18 cellular contexts compared by ENCODE assay signal in genomic region chr22:38487946-38488345, GRCh38. TPM values are rescaled to one million over a fixed set of nuclear protein-coding genes. Genes with fewer than 3 reads are reported as not detected.
DNase-seq lines count a peak whose midpoint lies in the region; ATAC-seq, FAIRE-seq and TF ChIP-seq lines count a peak whose summit lies in the region.
"Had no signal": no experiment of that assay in that cellular context is flagged by ENCODE, and none has a peak within 500 bp of the region (broad histone marks: within the 10 kb centered on the region; RNA-seq: fewer than 3 reads in every experiment).

No MANE protein-coding gene starts in this region.

- 0 out of 2 replicates have a peak overlapping the region, but pooled peaks have one; percentile 38 for H3K27ac Mint-ChIP-seq in GM23338
- H3K27ac Mint-ChIP-seq: memory B cell had no signal

- H4K20me1 ChIP-seq in GM23338 (replicated peaks; ENCODE audit: insufficient read depth) = peaks cover 20% of the 10 kb centered on the region
- H4K20me1 ChIP-seq in K562 (replicated peaks; ENCODE audit: control insufficient read depth, insufficient read depth, low read length) = no peaks in the 10 kb centered on the region

- H3K9me1 ChIP-seq in K562 (ENCODE audit: control insufficient read depth, insufficient read depth, low read length) = peaks cover 3% of the 10 kb centered on the region

- peaks cover 67% of the 10 kb centered on the region for H3K36me3 Mint-ChIP-seq in activated T-cell treated with anti-CD3 and anti-CD28 coated beads, Interleukin-2, amount 50 U/mL, for 4 hours (ENCODE audit: insufficient read depth)
- peaks cover 97% of the 10 kb centered on the region for H3K36me3 Mint-ChIP-seq in GM23338 (ENCODE audit: low read depth)

- CTCF ChIA-PET in K562 (lab: Yijun Ruan, JAX; ENCODE audit: low intra/inter-chr PET ratio) = no interaction called here

- H3K9ac ChIP-seq in K562 (ENCODE audit: insufficient read depth in 1 of 2, low read depth in 2 of 2, low read length in 2 of 2) = no peak overlapping the region

- H3K36me3 ChIP-seq in GM23338 (ENCODE audit: insufficient read depth) (peaks cover 88% of the 10 kb centered on the region), K562 (ENCODE audit: control insufficient read depth, insufficient read depth, low read length) (peaks cover 94% of the 10 kb centered on the region), adrenal gland (replicated peaks in 1 of 2) (peaks cover 0 to 100% of the 10 kb centered on the region in 2 donors)

- no peaks in the 10 kb centered on the region for H3K9me2 ChIP-seq in GM23338 (ENCODE audit: insufficient read depth)

- whole genome bisulfite sequencing in K562 (ENCODE audit: insufficient coverage, low coverage, missing lambda C conversion rate) = 93% methylated on average over 6 of the region's 6 CpGs
- WGBS in adrenal gland, 4 donors = 79 to 84% (median 81%) methylated on average over 6 of the region's 6 CpGs

- no peak overlapping the region for H3K4me3 ChIP-seq in GM23338
- H3K4me3 ChIP-seq in K562 = no peak overlapping the region
- H3K4me3 ChIP-seq in adrenal gland = no peak overlapping the region

- ATAC-seq in activated T-cell treated with anti-CD3 and anti-CD28 coated beads, Interleukin-2, amount 50 U/mL, for 4 hours = peak; percentile 73
- ATAC-seq in GM23338 = no peak
- ATAC-seq in K562 = no peak
- no peak for ATAC-seq in omental fat pad (ENCODE audit: low FRiP score)
- ATAC-seq: Panc1, right cardiac atrium, SK-N-SH treated with all-trans-retinoic acid at 6 μM for 48 hours had no signal

- POLR2A ChIA-PET in K562 (lab: Yijun Ruan, JAX) = interaction anchor here (1.0 to 2.9 kb wide), 5 partner anchors 9 to 14 kb away, joined by 3 to 15 read pairs (median 6); no protein-coding TSS in a partner anchor

- H3K4me2 ChIP-seq in GM23338 = no peak overlapping the region
- no peak overlapping the region for H3K4me2 ChIP-seq in K562 (ENCODE audit: insufficient read depth, low read length)

- H3K4me1 ChIP-seq in GM23338 (ENCODE audit: insufficient read depth) (peaks cover 12% of the 10 kb centered on the region), K562 (replicated peaks in 1 of 2; ENCODE audit: control insufficient read depth in 2 of 2, insufficient read depth in 2 of 2, low read length in 2 of 2) (no peaks in the 10 kb centered on the region), adrenal gland (replicated peaks in 1 of 2) (peaks cover 0 to 25% of the 10 kb centered on the region in 2 donors)

- H3K4me3 Mint-ChIP-seq in activated T-cell treated with anti-CD3 and anti-CD28 coated beads, Interleukin-2, amount 50 U/mL, for 4 hours = no peak overlapping the region
- no peak overlapping the region for H3K4me3 Mint-ChIP-seq in GM23338
- H3K4me3 Mint-ChIP-seq: memory B cell had no signal

- H3K27me3 Mint-ChIP-seq in activated T-cell treated with anti-CD3 and anti-CD28 coated beads, Interleukin-2, amount 50 U/mL, for 4 hours (ENCODE audit: low read depth) = no peaks in the 10 kb centered on the region
- H3K27me3 Mint-ChIP-seq in GM23338 (ENCODE audit: insufficient read depth, low read depth, poor library complexity) = peaks cover 7% of the 10 kb centered on the region
- H3K27me3 Mint-ChIP-seq: memory B cell had no signal

- no peak for TF ChIP-seq RAD21 in K562 (CRISPR knock-in tag; conservative IDR thresholded peaks at IDR 0.05 in 1 of 2, IDR thresholded peaks at IDR 0.05 in 1 of 2)

- BruUV-seq in K562 (replicated peaks; lab: Mats Ljungman, UMichigan) = no TSS peak

- no peaks in the 10 kb centered on the region for H3K27me3 ChIP-seq in GM23338 (ENCODE audit: insufficient read depth)
- no peaks in the 10 kb centered on the region for H3K27me3 ChIP-seq in K562 (ENCODE audit: control insufficient read depth in 2 of 2, insufficient read depth in 2 of 2, low read length in 2 of 2)
- H3K27me3 ChIP-seq in adrenal gland = no peaks in the 10 kb centered on the region

- no peak for DNase-seq in activated T-cell treated with anti-CD3 and anti-CD28 coated beads, Interleukin-2, amount 50 U/mL, for 4 hours
- no peak for DNase-seq in activated T-cell treated with anti-CD3 and anti-CD28 coated beads, Interleukin-2, amount 50 U/mL, for 48 hours
- no peak for DNase-seq in GM23338 (ENCODE audit: low spot score)
- DNase-seq in K562 (ENCODE audit: extremely low read depth in 1 of 4, low spot score in 3 of 4) = no peak
- peak; percentile 39 for DNase-seq in putamen (ENCODE audit: low spot score)
- no peak for DNase-seq in omental fat pad (ENCODE audit: low spot score)
- no peak for DNase-seq in adrenal gland
- no peak for DNase-seq in RCC 7860 (ENCODE audit: low spot score)
- DNase-seq: effector CD8-positive, alpha-beta T cell; islet precursor cell; NCI-H1436 treated with DMSO at 0.1 percent for 48 hours; right cardiac atrium had no signal

- no peaks in the 10 kb centered on the region for H3K9me3 ChIP-seq in K562 (replicated peaks; ENCODE audit: control insufficient read depth, insufficient read depth, low read depth, low read length)
- H3K9me3 ChIP-seq in adrenal gland (replicated peaks in 1 of 3) = no peaks in the 10 kb centered on the region

- peak; percentile 9; the same call in 1 of the 2 replicates for TF ChIP-seq POLR2A in K562 (conservative IDR thresholded peaks at IDR 0.05)
- TF ChIP-seq POLR2A in adrenal gland (IDR thresholded peaks at IDR 0.05) = no peak

- peaks cover 24% of the 10 kb centered on the region; the same call in 1 of the 2 replicates for H3K79me2 ChIP-seq in GM23338 (replicated peaks; ENCODE audit: insufficient read depth)
- no peaks in the 10 kb centered on the region; the same call in 1 of the 3 replicates for H3K79me2 ChIP-seq in K562 (ENCODE audit: control insufficient read depth, insufficient read depth, low read length)

- H2AFZ ChIP-seq in GM23338 = no peak overlapping the region
- H2AFZ ChIP-seq in K562 (ENCODE audit: low read depth, low read length) = no peak overlapping the region

- H3F3A ChIP-seq in GM23338 (replicated peaks; ENCODE audit: low read depth) = peaks cover 49% of the 10 kb centered on the region

- FAIRE-seq in K562 (lab: Jason Lieb, UNC) = no peak
- no peak for FAIRE-seq in RCC 7860 (lab: Jason Lieb, UNC)
- FAIRE-seq: TTC549 had no signal

- peak overlapping the region; percentile 87 for H3K27ac ChIP-seq in GM23338 (ENCODE audit: low read depth)
- H3K27ac ChIP-seq in K562 (ENCODE audit: extremely low read depth, low read depth, low read length) = no peak overlapping the region
- H3K27ac ChIP-seq in adrenal gland = no peak overlapping the region

- in situ Hi-C loops in K562 (cut with MboI) = no loop called here

- H3K4me1 Mint-ChIP-seq in activated T-cell treated with anti-CD3 and anti-CD28 coated beads, Interleukin-2, amount 50 U/mL, for 4 hours (ENCODE audit: low read depth) = peaks cover 45% of the 10 kb centered on the region
- peaks cover 37% of the 10 kb centered on the region for H3K4me1 Mint-ChIP-seq in GM23338

- no peak for TF ChIP-seq EP300 in K562 (IDR thresholded peaks at IDR 0.05; ENCODE audit: low read length)

- H3K9me3 Mint-ChIP-seq in activated T-cell treated with anti-CD3 and anti-CD28 coated beads, Interleukin-2, amount 50 U/mL, for 4 hours = no peaks in the 10 kb centered on the region
- H3K9me3 Mint-ChIP-seq in GM23338 = no peaks in the 10 kb centered on the region
- H3K9me3 Mint-ChIP-seq: memory B cell had no signal

- intact Hi-C loops in K562 (cut with micrococcal nuclease) = no loop called here
- intact Hi-C loops in adrenal gland (cut with DNase I) = no loop called here

- TF ChIP-seq CTCF in GM23338 (conservative IDR thresholded peaks at IDR 0.05; ENCODE audit: low read depth in 2 of 2) (no peak), K562 (IDR thresholded peaks at IDR 0.05 in 2 of 3, conservative IDR thresholded peaks at IDR 0.05 in 1 of 3; ENCODE audit: insufficient read depth in 2 of 3, low read depth in 1 of 3, low read length in 3 of 3) (no peak), omental fat pad (IDR thresholded peaks at IDR 0.05) (no peak), adrenal gland (IDR thresholded peaks at IDR 0.05) (no peak)

RNA-seq across cellular contexts. Expression of gene DDX17, which starts 18.2 kb away (rescaled TPM):
- total RNA-seq in activated T-cell treated with anti-CD3 and anti-CD28 coated beads, Interleukin-2, amount 50 U/mL, for 4 hours = 100 to 1,000 TPM; 228 to 276 (median 251) TPM
- total RNA-seq in GM23338 (2014; rRNA removed; shearing (Covaris generic)) = 452 and 603 TPM in 2 replicates
- polyA plus RNA-seq in GM23338 (2016; fragmentation: Nextera tagmentation; extraction: Ambion mirVana) (88.0 and 91.0 TPM in 2 replicates), K562 (2011; rRNA removed) (421 and 553 TPM in 2 replicates), K562 (2014; fragmentation: Illumina TruSeq; extraction: Trizol) (160 and 185 TPM in 2 replicates), K562 (2014; fragmentation: Nextera tagmentation; extraction: Ambion mirVana) (10 to 100 TPM; 17.6 to 66.9 TPM), K562 (2014; rRNA removed) (252 and 270 TPM in 2 replicates), adrenal gland (100 to 1,000 TPM; 184 to 342 (median 203) TPM)
- 606 and 912 TPM in 2 replicates for total RNA-seq in K562 (2011; cell fraction: chromatin; rRNA removed; ENCODE audit: low replicate concordance)
- 357 and 403 TPM in 2 replicates for total RNA-seq in K562 (2011; cell fraction: nucleolus; rRNA removed)
- 494 and 663 TPM in 2 replicates for total RNA-seq in K562 (2011; cell fraction: nucleoplasm; rRNA removed)
- total RNA-seq in K562 (2014; rRNA removed) (330 and 355 TPM in 2 replicates), K562 (2014; rRNA removed; fragmentation: Illumina TruSeq; extraction: Trizol) (165 and 171 TPM in 2 replicates), K562 (2015; rRNA removed; fragmentation: Illumina TruSeq; extraction: Trizol) (182 and 189 TPM in 2 replicates), K562 (2021) (216 and 224 TPM in 2 replicates), omental fat pad (100 to 1,000 TPM; 330 to 572 (median 383) TPM), adrenal gland (100 to 1,000 TPM; 218 to 668 (median 474) TPM)
- polyA plus RNA-seq in K562 (2011; cell fraction: cytosol; rRNA removed) = 303 and 320 TPM in 2 replicates
- 1,663 and 2,084 TPM in 2 replicates for polyA plus RNA-seq in K562 (2011; cell fraction: nucleus; rRNA removed)
- polyA plus RNA-seq in K562 (2012) = 105 and 137 TPM in 2 replicates
- 387 and 408 TPM in 2 replicates for polyA minus RNA-seq in K562 (2011; rRNA and poly(A)+ RNA removed)
- 127 and 132 TPM in 2 replicates for polyA minus RNA-seq in K562 (2011; cell fraction: cytosol; rRNA and poly(A)+ RNA removed)
- 457 and 507 TPM in 2 replicates for polyA minus RNA-seq in K562 (2011; cell fraction: nucleus; rRNA and poly(A)+ RNA removed)

RNA-seq across cellular contexts. Expression of gene KDELR3, which starts 20.1 kb away (rescaled TPM):
- under 1 TPM in 2 of 3 donors, not detected in 1; 0.21 to 0.35 TPM for total RNA-seq in activated T-cell treated with anti-CD3 and anti-CD28 coated beads, Interleukin-2, amount 50 U/mL, for 4 hours
- 5.6 and 11.1 TPM in 2 replicates for total RNA-seq in GM23338 (2014; rRNA removed; shearing (Covaris generic))
- 5.7 and 7.8 TPM in 2 replicates for polyA plus RNA-seq in GM23338 (2016; fragmentation: Nextera tagmentation; extraction: Ambion mirVana)
- total RNA-seq in K562 (2011; cell fraction: chromatin; rRNA removed; ENCODE audit: low replicate concordance) = 28.0 and 28.7 TPM in 2 replicates
- total RNA-seq in K562 (2011; cell fraction: nucleolus; rRNA removed) = 33.2 and 33.5 TPM in 2 replicates
- 37.2 and 51.0 TPM in 2 replicates for total RNA-seq in K562 (2011; cell fraction: nucleoplasm; rRNA removed)
- 8.8 and 10.9 TPM in 2 replicates for total RNA-seq in K562 (2014; rRNA removed)
- 9.6 and 10.8 TPM in 2 replicates for total RNA-seq in K562 (2014; rRNA removed; fragmentation: Illumina TruSeq; extraction: Trizol)
- 7.1 and 7.4 TPM in 2 replicates for total RNA-seq in K562 (2015; rRNA removed; fragmentation: Illumina TruSeq; extraction: Trizol)
- 10.6 and 12.2 TPM in 2 replicates for total RNA-seq in K562 (2021)
- 44.8 and 49.1 TPM in 2 replicates for polyA plus RNA-seq in K562 (2011; rRNA removed)
- 32.6 and 47.4 TPM in 2 replicates for polyA plus RNA-seq in K562 (2011; cell fraction: cytosol; rRNA removed)
- polyA plus RNA-seq in K562 (2011; cell fraction: nucleus; rRNA removed) = 8.3 and 16.8 TPM in 2 replicates
- 11.4 and 20.4 TPM in 2 replicates for polyA plus RNA-seq in K562 (2012)
- polyA plus RNA-seq in K562 (2014; fragmentation: Illumina TruSeq; extraction: Trizol) = 18.7 and 23.6 TPM in 2 replicates
- 1 to 10 TPM; 7.6 to 8.5 TPM for polyA plus RNA-seq in K562 (2014; fragmentation: Nextera tagmentation; extraction: Ambion mirVana)
- 13.7 and 19.7 TPM in 2 replicates for polyA plus RNA-seq in K562 (2014; rRNA removed)
- polyA minus RNA-seq in K562 (2011; rRNA and poly(A)+ RNA removed) = 21.7 and 25.7 TPM in 2 replicates
- polyA minus RNA-seq in K562 (2011; cell fraction: cytosol; rRNA and poly(A)+ RNA removed) = 8.5 and 11.5 TPM in 2 replicates
- polyA minus RNA-seq in K562 (2011; cell fraction: nucleus; rRNA and poly(A)+ RNA removed) = 4.0 and 8.4 TPM in 2 replicates
- 10 to 100 TPM; 10.2 to 30.6 (median 15.1) TPM for total RNA-seq in omental fat pad
- 10 to 100 TPM in 3 of 8 donors, 1 to 10 TPM in 5; 5.1 to 18.0 (median 8.3) TPM for total RNA-seq in adrenal gland
- 10 to 100 TPM in 2 of 3 donors, 1 to 10 TPM in 1; 8.0 to 11.0 (median 10.2) TPM for polyA plus RNA-seq in adrenal gland

RNA-seq across cellular contexts. Expression of gene KCNJ4, which starts 32.9 kb away (rescaled TPM):
- total RNA-seq in activated T-cell treated with anti-CD3 and anti-CD28 coated beads, Interleukin-2, amount 50 U/mL, for 4 hours = not detected
- 1.3 TPM in 2 replicates for total RNA-seq in GM23338 (2014; rRNA removed; shearing (Covaris generic))
- 0.23 and 0.28 TPM in 2 replicates for polyA plus RNA-seq in GM23338 (2016; fragmentation: Nextera tagmentation; extraction: Ambion mirVana)
- 0.23 TPM in 1 of 2 replicates, not detected in the other for total RNA-seq in K562 (2011; cell fraction: chromatin; rRNA removed; ENCODE audit: low replicate concordance)
- 0.26 and 0.33 TPM in 2 replicates for total RNA-seq in K562 (2011; cell fraction: nucleolus; rRNA removed)
- not detected in 2 replicates for total RNA-seq in K562 (2011; cell fraction: nucleoplasm; rRNA removed)
- 0.09 and 0.41 TPM in 2 replicates for total RNA-seq in K562 (2014; rRNA removed)
- total RNA-seq in K562 (2014; rRNA removed; fragmentation: Illumina TruSeq; extraction: Trizol) = not detected in 2 replicates
- total RNA-seq in K562 (2015; rRNA removed; fragmentation: Illumina TruSeq; extraction: Trizol) = not detected in 2 replicates
- 0.13 and 0.55 TPM in 2 replicates for total RNA-seq in K562 (2021)
- polyA plus RNA-seq in K562 (2011; rRNA removed) = 0.07 and 0.18 TPM in 2 replicates
- 0.13 and 0.24 TPM in 2 replicates for polyA plus RNA-seq in K562 (2011; cell fraction: cytosol; rRNA removed)
- 0.10 TPM in 2 replicates for polyA plus RNA-seq in K562 (2011; cell fraction: nucleus; rRNA removed)
- 0.07 and 0.15 TPM in 2 replicates for polyA plus RNA-seq in K562 (2012)
- 0.07 and 0.28 TPM in 2 replicates for polyA plus RNA-seq in K562 (2014; fragmentation: Illumina TruSeq; extraction: Trizol)
- not detected for polyA plus RNA-seq in K562 (2014; fragmentation: Nextera tagmentation; extraction: Ambion mirVana)
- 0.20 and 0.27 TPM in 2 replicates for polyA plus RNA-seq in K562 (2014; rRNA removed)
- 0.09 TPM in 1 of 2 replicates, not detected in the other for polyA minus RNA-seq in K562 (2011; rRNA and poly(A)+ RNA removed)
- 0.38 TPM in 1 of 2 replicates, not detected in the other for polyA minus RNA-seq in K562 (2011; cell fraction: cytosol; rRNA and poly(A)+ RNA removed)
- polyA minus RNA-seq in K562 (2011; cell fraction: nucleus; rRNA and poly(A)+ RNA removed) = 0.22 TPM in 1 of 2 replicates, not detected in the other
- total RNA-seq in omental fat pad = under 1 TPM in 2 of 4 donors, not detected in 2; 0.28 to 0.84 TPM
- total RNA-seq in adrenal gland = under 1 TPM in 4 of 8 donors, not detected in 4; 0.20 to 0.38 (median 0.31) TPM
- polyA plus RNA-seq in adrenal gland = under 1 TPM; 0.07 to 0.56 (median 0.27) TPM
- total RNA-seq: MCF 10A, subcutaneous adipose tissue had no signal

Comparison
In these comparisons a context has a peak if more than half of its experiments do, and no peak if none do; other contexts are left out.
1. ATAC-seq: peak in activated T-cell treated with anti-CD3 and anti-CD28 coated beads, Interleukin-2, amount 50 U/mL, for 4 hours (2 of 2); none in GM23338 (single experiment), K562 (single experiment) and omental fat pad (single experiment).